In the genomic region with DNA sequence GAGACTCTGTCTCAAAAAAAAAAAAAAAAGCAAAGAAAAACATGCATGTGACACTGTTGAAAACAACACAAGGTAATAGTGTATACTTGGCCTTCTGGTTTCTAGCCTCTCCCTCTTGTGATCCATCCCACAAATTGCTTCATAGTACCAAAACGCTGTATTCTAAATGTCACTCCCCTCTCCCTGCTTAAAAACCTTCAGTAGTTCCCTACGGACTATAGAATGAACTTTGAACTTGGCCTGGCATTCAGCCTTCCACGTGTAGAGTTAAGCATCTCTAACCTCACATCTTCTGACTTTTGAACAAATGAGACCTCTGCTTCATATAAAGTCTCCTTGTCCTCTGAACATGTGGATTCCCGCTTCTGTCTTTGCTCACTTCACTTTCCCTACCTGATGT, we compare ENCODE assay signal across 1 cellular context.
TF ChIP-seq lines count a peak whose summit lies in the region.

No MANE protein-coding gene starts in this region.

TF ChIP-seq in HepG2, 621 proteins besides CTCF, POLR2A, EP300 and RAD21:
- TF ChIP-seq ZNF446 (CRISPR knock-in tag; IDR thresholded peaks at IDR 0.05): no peak
- TF ChIP-seq SAP130 (CRISPR knock-in tag; IDR thresholded peaks at IDR 0.05; ENCODE audit: low read depth): peak; percentile 24; the same call in 1 of the 2 replicates
- TF ChIP-seq ZNF333 (CRISPR knock-in tag; IDR thresholded peaks at IDR 0.05; ENCODE audit: borderline replicate concordance): no peak
- TF ChIP-seq DMAP1 (CRISPR knock-in tag; IDR thresholded peaks at IDR 0.05): peak; percentile 50; the same call in 1 of the 2 replicates
- TF ChIP-seq GATAD1 (CRISPR knock-in tag; IDR thresholded peaks at IDR 0.05): no peak
- no peak for TF ChIP-seq TAF1 (CRISPR knock-in tag; IDR thresholded peaks at IDR 0.05)
- no peak for TF ChIP-seq ZNF572 (CRISPR knock-in tag; IDR thresholded peaks at IDR 0.05)
- TF ChIP-seq ZNF709 (CRISPR knock-in tag; IDR thresholded peaks at IDR 0.05): no peak
- peak; percentile 70 for TF ChIP-seq HNF4A (CRISPR knock-in tag; IDR thresholded peaks at IDR 0.05)
- no peak for TF ChIP-seq ZNF225 (CRISPR knock-in tag; IDR thresholded peaks at IDR 0.05)
- no peak for TF ChIP-seq HMGA1 (CRISPR knock-in tag; conservative IDR thresholded peaks at IDR 0.05)
- TF ChIP-seq KAT8 (CRISPR knock-in tag; IDR thresholded peaks at IDR 0.05): no peak
- TF ChIP-seq ZFP36L1 (CRISPR knock-in tag; IDR thresholded peaks at IDR 0.05): 0 out of 2 replicates have a peak, but pooled peaks have one; percentile 24
- TF ChIP-seq, protein P1, sequence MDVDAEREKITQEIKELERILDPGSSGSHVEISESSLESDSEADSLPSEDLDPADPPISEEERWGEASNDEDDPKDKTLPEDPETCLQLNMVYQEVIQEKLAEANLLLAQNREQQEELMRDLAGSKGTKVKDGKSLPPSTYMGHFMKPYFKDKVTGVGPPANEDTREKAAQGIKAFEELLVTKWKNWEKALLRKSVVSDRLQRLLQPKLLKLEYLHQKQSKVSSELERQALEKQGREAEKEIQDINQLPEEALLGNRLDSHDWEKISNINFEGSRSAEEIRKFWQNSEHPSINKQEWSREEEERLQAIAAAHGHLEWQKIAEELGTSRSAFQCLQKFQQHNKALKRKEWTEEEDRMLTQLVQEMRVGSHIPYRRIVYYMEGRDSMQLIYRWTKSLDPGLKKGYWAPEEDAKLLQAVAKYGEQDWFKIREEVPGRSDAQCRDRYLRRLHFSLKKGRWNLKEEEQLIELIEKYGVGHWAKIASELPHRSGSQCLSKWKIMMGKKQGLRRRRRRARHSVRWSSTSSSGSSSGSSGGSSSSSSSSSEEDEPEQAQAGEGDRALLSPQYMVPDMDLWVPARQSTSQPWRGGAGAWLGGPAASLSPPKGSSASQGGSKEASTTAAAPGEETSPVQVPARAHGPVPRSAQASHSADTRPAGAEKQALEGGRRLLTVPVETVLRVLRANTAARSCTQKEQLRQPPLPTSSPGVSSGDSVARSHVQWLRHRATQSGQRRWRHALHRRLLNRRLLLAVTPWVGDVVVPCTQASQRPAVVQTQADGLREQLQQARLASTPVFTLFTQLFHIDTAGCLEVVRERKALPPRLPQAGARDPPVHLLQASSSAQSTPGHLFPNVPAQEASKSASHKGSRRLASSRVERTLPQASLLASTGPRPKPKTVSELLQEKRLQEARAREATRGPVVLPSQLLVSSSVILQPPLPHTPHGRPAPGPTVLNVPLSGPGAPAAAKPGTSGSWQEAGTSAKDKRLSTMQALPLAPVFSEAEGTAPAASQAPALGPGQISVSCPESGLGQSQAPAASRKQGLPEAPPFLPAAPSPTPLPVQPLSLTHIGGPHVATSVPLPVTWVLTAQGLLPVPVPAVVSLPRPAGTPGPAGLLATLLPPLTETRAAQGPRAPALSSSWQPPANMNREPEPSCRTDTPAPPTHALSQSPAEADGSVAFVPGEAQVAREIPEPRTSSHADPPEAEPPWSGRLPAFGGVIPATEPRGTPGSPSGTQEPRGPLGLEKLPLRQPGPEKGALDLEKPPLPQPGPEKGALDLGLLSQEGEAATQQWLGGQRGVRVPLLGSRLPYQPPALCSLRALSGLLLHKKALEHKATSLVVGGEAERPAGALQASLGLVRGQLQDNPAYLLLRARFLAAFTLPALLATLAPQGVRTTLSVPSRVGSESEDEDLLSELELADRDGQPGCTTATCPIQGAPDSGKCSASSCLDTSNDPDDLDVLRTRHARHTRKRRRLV (CRISPR knock-in tag; IDR thresholded peaks at IDR 0.05): no peak
- TF ChIP-seq, protein P2, sequence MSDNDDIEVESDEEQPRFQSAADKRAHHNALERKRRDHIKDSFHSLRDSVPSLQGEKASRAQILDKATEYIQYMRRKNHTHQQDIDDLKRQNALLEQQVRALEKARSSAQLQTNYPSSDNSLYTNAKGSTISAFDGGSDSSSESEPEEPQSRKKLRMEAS (IDR thresholded peaks at IDR 0.05): peak; percentile 33; the same call in 1 of the 2 replicates
- TF ChIP-seq CENPX (CRISPR knock-in tag; IDR thresholded peaks at IDR 0.05): no peak
- TF ChIP-seq, protein P3, sequence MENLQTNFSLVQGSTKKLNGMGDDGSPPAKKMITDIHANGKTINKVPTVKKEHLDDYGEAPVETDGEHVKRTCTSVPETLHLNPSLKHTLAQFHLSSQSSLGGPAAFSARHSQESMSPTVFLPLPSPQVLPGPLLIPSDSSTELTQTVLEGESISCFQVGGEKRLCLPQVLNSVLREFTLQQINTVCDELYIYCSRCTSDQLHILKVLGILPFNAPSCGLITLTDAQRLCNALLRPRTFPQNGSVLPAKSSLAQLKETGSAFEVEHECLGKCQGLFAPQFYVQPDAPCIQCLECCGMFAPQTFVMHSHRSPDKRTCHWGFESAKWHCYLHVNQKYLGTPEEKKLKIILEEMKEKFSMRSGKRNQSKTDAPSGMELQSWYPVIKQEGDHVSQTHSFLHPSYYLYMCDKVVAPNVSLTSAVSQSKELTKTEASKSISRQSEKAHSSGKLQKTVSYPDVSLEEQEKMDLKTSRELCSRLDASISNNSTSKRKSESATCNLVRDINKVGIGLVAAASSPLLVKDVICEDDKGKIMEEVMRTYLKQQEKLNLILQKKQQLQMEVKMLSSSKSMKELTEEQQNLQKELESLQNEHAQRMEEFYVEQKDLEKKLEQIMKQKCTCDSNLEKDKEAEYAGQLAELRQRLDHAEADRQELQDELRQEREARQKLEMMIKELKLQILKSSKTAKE (CRISPR knock-in tag; IDR thresholded peaks at IDR 0.05; ENCODE audit: borderline replicate concordance): no peak
- TF ChIP-seq, protein P4, sequence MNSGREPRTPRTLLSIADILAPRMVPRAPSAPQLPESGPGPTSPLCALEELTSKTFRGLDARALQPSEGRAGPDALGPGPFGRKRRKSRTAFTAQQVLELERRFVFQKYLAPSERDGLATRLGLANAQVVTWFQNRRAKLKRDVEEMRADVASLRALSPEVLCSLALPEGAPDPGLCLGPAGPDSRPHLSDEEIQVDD (CRISPR knock-in tag; IDR thresholded peaks at IDR 0.05; ENCODE audit: borderline replicate concordance): no peak
- TF ChIP-seq, protein P5, sequence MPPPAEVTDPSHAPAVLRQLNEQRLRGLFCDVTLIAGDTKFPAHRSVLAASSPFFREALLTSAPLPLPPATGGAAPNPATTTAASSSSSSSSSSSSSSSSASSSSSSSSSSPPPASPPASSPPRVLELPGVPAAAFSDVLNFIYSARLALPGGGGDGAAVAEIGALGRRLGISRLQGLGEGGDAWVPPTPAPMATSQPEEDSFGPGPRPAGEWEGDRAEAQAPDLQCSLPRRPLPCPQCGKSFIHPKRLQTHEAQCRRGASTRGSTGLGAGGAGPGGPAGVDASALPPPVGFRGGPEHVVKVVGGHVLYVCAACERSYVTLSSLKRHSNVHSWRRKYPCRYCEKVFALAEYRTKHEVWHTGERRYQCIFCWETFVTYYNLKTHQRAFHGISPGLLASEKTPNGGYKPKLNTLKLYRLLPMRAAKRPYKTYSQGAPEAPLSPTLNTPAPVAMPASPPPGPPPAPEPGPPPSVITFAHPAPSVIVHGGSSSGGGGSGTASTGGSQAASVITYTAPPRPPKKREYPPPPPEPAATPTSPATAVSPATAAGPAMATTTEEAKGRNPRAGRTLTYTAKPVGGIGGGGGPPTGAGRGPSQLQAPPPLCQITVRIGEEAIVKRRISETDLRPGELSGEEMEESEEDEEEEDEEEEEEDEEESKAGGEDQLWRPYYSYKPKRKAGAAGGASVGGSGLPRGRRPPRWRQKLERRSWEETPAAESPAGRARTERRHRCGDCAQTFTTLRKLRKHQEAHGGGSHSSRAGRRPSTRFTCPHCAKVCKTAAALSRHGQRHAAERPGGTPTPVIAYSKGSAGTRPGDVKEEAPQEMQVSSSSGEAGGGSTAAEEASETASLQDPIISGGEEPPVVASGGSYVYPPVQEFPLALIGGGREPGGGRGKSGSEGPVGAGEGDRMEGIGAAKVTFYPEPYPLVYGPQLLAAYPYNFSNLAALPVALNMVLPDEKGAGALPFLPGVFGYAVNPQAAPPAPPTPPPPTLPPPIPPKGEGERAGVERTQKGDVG (CRISPR knock-in tag; IDR thresholded peaks at IDR 0.05; ENCODE audit: borderline replicate concordance): no peak
- TF ChIP-seq ZFX (CRISPR knock-in tag; IDR thresholded peaks at IDR 0.05; ENCODE audit: low read depth): 0 out of 2 replicates have a peak, but pooled peaks have one; percentile 23
- TF ChIP-seq ETV5 (CRISPR knock-in tag; IDR thresholded peaks at IDR 0.05; ENCODE audit: borderline replicate concordance): no peak
- no peak for TF ChIP-seq ZNF354B (CRISPR knock-in tag; IDR thresholded peaks at IDR 0.05)
- TF ChIP-seq HNRNPK (IDR thresholded peaks at IDR 0.05; ENCODE audit: low read depth, low read length, poor library complexity, severe bottlenecking): no peak
- TF ChIP-seq GATAD2A (CRISPR knock-in tag; IDR thresholded peaks at IDR 0.05): peak; percentile 14; the same call in 1 of the 2 replicates
- no peak for TF ChIP-seq RFXAP (CRISPR knock-in tag; IDR thresholded peaks at IDR 0.05; ENCODE audit: borderline replicate concordance)
